ENCODE assay signal across 21 cellular contexts in genomic region chr7:35019179-35019729, GRCh38. TPM values are rescaled to one million over a fixed set of nuclear protein-coding genes. Genes with fewer than 3 reads are reported as not detected.
DNase-seq lines count a peak whose midpoint lies in the region; ATAC-seq, FAIRE-seq and TF ChIP-seq lines count a peak whose summit lies in the region.
"Had no signal": no experiment of that assay in that cellular context is flagged by ENCODE, and none has a peak within 500 bp of the region (broad histone marks: within the 10 kb centered on the region; RNA-seq: fewer than 3 reads in every experiment).

No MANE protein-coding gene starts in this region.

- H3K36me3 ChIP-seq in Panc1 (ENCODE audit: control insufficient read depth, insufficient read depth, low read length) (0 out of 2 replicates have a peak, but pooled peaks cover 2% of the 10 kb centered on the region), GM12878 (ENCODE audit: control insufficient read depth in 2 of 2, insufficient read depth in 2 of 2, low read length in 1 of 2) (no peaks in the 10 kb centered on the region; a peak in 1 of 4 replicates)
- H3K36me3 ChIP-seq: SJSA1 had no signal

- TF ChIP-seq CTCF in Panc1 (IDR thresholded peaks at IDR 0.05) (no peak), GM12878 (IDR thresholded peaks at IDR 0.05 in 2 of 3, conservative IDR thresholded peaks at IDR 0.05 in 1 of 3; ENCODE audit: control insufficient read depth in 2 of 3, extremely low read depth in 1 of 3, insufficient read depth in 1 of 3, low read depth in 3 of 3, low read length in 3 of 3) (no peak), nephron progenitor cell (IDR thresholded peaks at IDR 0.05) (no peak)

- H3K4me3 ChIP-seq in Panc1 (ENCODE audit: low read depth in 2 of 2, low read length in 2 of 2) (no peak overlapping the region), GM12878 (no peak overlapping the region)
- H3K4me3 ChIP-seq: BLaER1 treated with 17β-estradiol and CSF1 and Interleukin-3, amounts not matched to agents 10 nM and 100 nM; SJSA1 had no signal

- H3K27me3 Mint-ChIP-seq in nephron progenitor cell (ENCODE audit: low read depth, poor library complexity) = no peaks in the 10 kb centered on the region
- H3K27me3 Mint-ChIP-seq: CD4-positive, alpha-beta memory T cell; IgD-negative memory B cell had no signal

- H3K27ac Mint-ChIP-seq in nephron progenitor cell = peak overlapping the region; percentile 15

- no peaks in the 10 kb centered on the region for H3K27me3 ChIP-seq in Panc1 (ENCODE audit: control insufficient read depth, insufficient read depth, low read length)
- no peaks in the 10 kb centered on the region for H3K27me3 ChIP-seq in GM12878 (replicated peaks in 1 of 2; ENCODE audit: control insufficient read depth in 2 of 2, insufficient read depth in 2 of 2, low read length in 1 of 2)
- H3K27me3 ChIP-seq: BLaER1 treated with 17β-estradiol and CSF1 and Interleukin-3, amounts not matched to agents 10 nM and 100 nM; SJSA1 had no signal

- TF ChIP-seq EP300 in GM12878 (IDR thresholded peaks at IDR 0.05; ENCODE audit: borderline replicate concordance in 1 of 2, control insufficient read depth in 1 of 2, low read depth in 2 of 2, low read length in 2 of 2) = no peak

- ATAC-seq in Panc1 (peak; percentile 84), GM12878 (peak; percentile 56)

- no peaks in the 10 kb centered on the region for H4K20me1 ChIP-seq in GM12878 (ENCODE audit: control insufficient read depth, insufficient read depth)

- peak; percentile 28 for DNase-seq in G401 (ENCODE audit: low spot score)
- DNase-seq in Panc1 (ENCODE audit: low read depth, low spot score) = no peak
- no peak for DNase-seq in GM12878 (ENCODE audit: low read depth, low spot score)
- no peak for DNase-seq in nephron progenitor cell
- no peak for DNase-seq in activated CD4-positive, alpha-beta T cell treated with anti-CD3 and anti-CD28 coated beads, Interleukin-2, amount 50 U/mL, for 4 hours
- DNase-seq in ACHN = no peak
- DNase-seq in cerebellum (ENCODE audit: low spot score) = no peak
- DNase-seq: Caco-2; CD4-positive, alpha-beta memory T cell; GDM1; Karpas-422; NCI-H1694; NCI-H2081; NCI-H2171; NCI-H345; NCI-H524 treated with DMSO at 0.1 percent for 48 hours; NK-92 treated with Interleukin-12 subunit alpha and Interleukin-12 subunit beta, amount 100 ng/mL, for 24 hours had no signal

- H3K4me1 Mint-ChIP-seq in nephron progenitor cell = peaks cover 2% of the 10 kb centered on the region

- CTCF ChIA-PET in Panc1 (lab: Charles Lee) (no interaction called here), GM12878 (lab: Yijun Ruan, JAX) (interaction anchor here (1.1 kb wide), 1 partner anchor 10 kb away, joined by 5 read pairs; no protein-coding TSS in a partner anchor)

- H3K36me3 Mint-ChIP-seq in nephron progenitor cell (ENCODE audit: low read depth) = peaks cover 32% of the 10 kb centered on the region

- H3K4me3 Mint-ChIP-seq in nephron progenitor cell = no peak overlapping the region
- H3K4me3 Mint-ChIP-seq: CD4-positive, alpha-beta memory T cell had no signal

- H3K9me3 Mint-ChIP-seq in nephron progenitor cell = no peaks in the 10 kb centered on the region
- H3K9me3 Mint-ChIP-seq: CD4-positive, alpha-beta memory T cell; IgD-negative memory B cell had no signal

- H3K4me2 ChIP-seq in GM12878 (ENCODE audit: control insufficient read depth, insufficient read depth) = no peak overlapping the region
- H3K4me2 ChIP-seq: BLaER1 treated with 17β-estradiol and CSF1 and Interleukin-3, amounts not matched to agents 10 nM and 100 nM had no signal

- intact Hi-C loops in Panc1 (cut with micrococcal nuclease; ENCODE audit: unreplicated experiment) (no loop called here), GM12878 (cut with micrococcal nuclease; ENCODE audit: unreplicated experiment) (no loop called here)

- H2AFZ ChIP-seq in GM12878 (ENCODE audit: control insufficient read depth, low read depth, low read length) = no peak overlapping the region

- no peak overlapping the region for H3K9ac ChIP-seq in GM12878 (ENCODE audit: control insufficient read depth, insufficient read depth, low read length)
- H3K9ac ChIP-seq: BLaER1 treated with 17β-estradiol and CSF1 and Interleukin-3, amounts not matched to agents 10 nM and 100 nM had no signal

- H3K27ac ChIP-seq in Panc1 (ENCODE audit: low read length) (peak overlapping the region; percentile 8; the same call in 1 of the 2 replicates), GM12878 (ENCODE audit: control insufficient read depth, insufficient read depth) (no peak overlapping the region)
- H3K27ac ChIP-seq: BLaER1 treated with 17β-estradiol and CSF1 and Interleukin-3, amounts not matched to agents 10 nM and 100 nM; SJSA1 had no signal

- no TSS peak for BruUV-seq in Panc1 (replicated peaks; lab: Mats Ljungman, UMichigan)
- no TSS peak for BruUV-seq in GM12878 (replicated peaks; lab: Mats Ljungman, UMichigan)

- H3K79me2 ChIP-seq in GM12878 (ENCODE audit: control insufficient read depth, insufficient read depth, low read length) = no peaks in the 10 kb centered on the region

- POLR2A ChIA-PET in Panc1 (lab: Charles Lee) (no interaction called here), GM12878 (lab: Charles Lee) (interaction anchor here (1.7 kb wide), 1 partner anchor 18 kb away, joined by 5 read pairs; the partner anchor contains the start of gene DPY19L1)

- TF ChIP-seq RAD21 in GM12878 (IDR thresholded peaks at IDR 0.05; ENCODE audit: insufficient read depth, low read depth, low read length) = no peak

- RAD21 ChIA-PET in GM12878 (lab: Charles Lee; ENCODE audit: unreplicated experiment) = no interaction called here

- no peak for TF ChIP-seq POLR2A in GM12878 (IDR thresholded peaks at IDR 0.05; ENCODE audit: low read depth, low read length)

- in situ Hi-C loops in G401 (cut with HindIII; ENCODE audit: low sequenced_read_pairs) = no loop called here
- in situ Hi-C loops in Panc1 (cut with HindIII; ENCODE audit: low pct_unique_long_range_greater_than_20kb, low sequenced_read_pairs) = no loop called here
- in situ Hi-C loops in GM12878 (cut with MboI) = no loop called here
- in situ Hi-C loops in ACHN (cut with HindIII; ENCODE audit: low pct_ligation_motif_present, low pct_unique_long_range_greater_than_20kb, low sequenced_read_pairs) = no loop called here

- FAIRE-seq in GM12878 (lab: Jason Lieb, UNC) = no peak
- FAIRE-seq: H1 had no signal

- H3K9me3 ChIP-seq in Panc1 (ENCODE audit: control insufficient read depth, insufficient read depth, low read depth, low read length) (no peaks in the 10 kb centered on the region), GM12878 (replicated peaks; ENCODE audit: control insufficient read depth, insufficient read depth, low read length) (no peaks in the 10 kb centered on the region)
- H3K9me3 ChIP-seq: BLaER1 treated with 17β-estradiol and CSF1 and Interleukin-3, amounts not matched to agents 10 nM and 100 nM; Caco-2; SJSA1 had no signal

- H3K4me1 ChIP-seq in Panc1 (ENCODE audit: control insufficient read depth, insufficient read depth, low read length) (peaks cover 27% of the 10 kb centered on the region), GM12878 (ENCODE audit: control insufficient read depth, insufficient read depth, low read length) (no peaks in the 10 kb centered on the region)
- H3K4me1 ChIP-seq: Caco-2 had no signal

- WGBS in GM12878 (ENCODE audit: insufficient coverage, insufficient replicate concordance, low lambda C conversion rate, missing lambda C conversion rate) = 0% methylated on average over 2 of the region's 2 CpGs

- SMC1A ChIA-PET in GM12878 (lab: Charles Lee; ENCODE audit: uncharacterized antibody, unreplicated experiment) = interaction anchor here (1.5 to 2.1 kb wide), 3 partner anchors 10 to 14 kb away, joined by 4 to 7 read pairs (median 5); no protein-coding TSS in a partner anchor

TF ChIP-seq in GM12878, 131 proteins besides CTCF, POLR2A, EP300 and RAD21:
- TF ChIP-seq RBBP5 (conservative IDR thresholded peaks at IDR 0.05) (no peak), MTA2 (IDR thresholded peaks at IDR 0.05; ENCODE audit: low read depth) (no peak)
TF ChIP-seq in GM12878: peak in this region for 0.

RNA-seq across cellular contexts. Expression of gene DPY19L1, which starts 18.0 kb away (rescaled TPM):
- total RNA-seq in G401 (2014; rRNA removed; shearing (Covaris generic)) = 17.3 and 18.5 TPM in 2 replicates
- total RNA-seq in Panc1 (2021; ENCODE audit: unreplicated experiment) (103 TPM), GM12878 (2014; rRNA removed) (4.0 and 5.8 TPM in 2 replicates), GM12878 (2014; rRNA removed; fragmentation: Illumina TruSeq; extraction: Trizol) (4.8 and 6.2 TPM in 2 replicates), GM12878 (2021) (5.5 and 6.4 TPM in 2 replicates), cerebellum (59.2 TPM)
- 89.0 TPM for polyA plus RNA-seq in Panc1 (2012; ENCODE audit: insufficient read length)
- 17.5 and 23.3 TPM in 2 replicates for total RNA-seq in GM12878 (2013; cell fraction: nucleolus; rRNA removed)
- polyA plus RNA-seq in GM12878 (2011; ENCODE audit: low read depth) = 0.76 TPM
- polyA plus RNA-seq in GM12878 (2011; rRNA removed) (35.4 and 70.7 TPM in 2 replicates), GM12878 (2014; fragmentation: Illumina TruSeq; extraction: Trizol) (5.1 and 6.9 TPM in 2 replicates), GM12878 (2014; fragmentation: Nextera tagmentation; extraction: Ambion mirVana) (under 1 TPM; 0.47 to 0.93 TPM), GM12878 (2014; rRNA removed) (3.0 and 3.5 TPM in 2 replicates), GM12878 (2016; fragmentation: Nextera tagmentation; extraction: Ambion mirVana) (1 to 10 TPM in 1 of 2 experiments, under 1 TPM in 1; 0.63 to 1.6 TPM)
- 10.3 and 11.8 TPM in 2 replicates for polyA plus RNA-seq in GM12878 (2011; cell fraction: cytosol; rRNA removed)
- polyA plus RNA-seq in GM12878 (2011; cell fraction: nucleus; rRNA removed) = 11.5 and 14.2 TPM in 2 replicates
- polyA plus RNA-seq in GM12878 (2012) = 1.4 and 2.0 TPM in 2 replicates
- 19.5 and 25.2 TPM in 2 replicates for polyA minus RNA-seq in GM12878 (2011; rRNA and poly(A)+ RNA removed)
- 8.2 and 11.3 TPM in 2 replicates for polyA minus RNA-seq in GM12878 (2011; cell fraction: cytosol; rRNA and poly(A)+ RNA removed)
- polyA minus RNA-seq in GM12878 (2011; cell fraction: nucleus; rRNA and poly(A)+ RNA removed) = 12.3 and 20.5 TPM in 2 replicates
